Comparison of ENCODE assay signal across 8 cellular contexts in genomic region chrX:49230500-49231232, GRCh38. TPM values are rescaled to one million over a fixed set of nuclear protein-coding genes. Genes with fewer than 3 reads are reported as not detected.
DNase-seq lines count a peak whose midpoint lies in the region; ATAC-seq and TF ChIP-seq lines count a peak whose summit lies in the region.

No MANE protein-coding gene starts in this region.

- H3K36me3 Mint-ChIP-seq in Calu3 (ENCODE audit: insufficient read depth, unreplicated experiment), result peaks cover 11% of the 10 kb centered on the region
- H3K36me3 Mint-ChIP-seq in progenitor cell of endocrine pancreas (ENCODE audit: insufficient read depth), result peaks cover 1% of the 10 kb centered on the region
- no peaks in the 10 kb centered on the region for H3K36me3 Mint-ChIP-seq in type B pancreatic cell

- DNase-seq in Calu3, result peak; percentile 62
- DNase-seq in NCI-H2196 (lab: John Stamatoyannopoulos, UW; ENCODE audit: unreplicated experiment), result peak; percentile 63
- peak; percentile 30 for DNase-seq in activated T-cell treated with anti-CD3 and anti-CD28 coated beads for 4 hours
- DNase-seq in foreskin melanocyte, result peak; percentile 1
- peak; percentile 20 for DNase-seq in progenitor cell of endocrine pancreas (ENCODE audit: low spot score, unreplicated experiment)
- no peak for DNase-seq in type B pancreatic cell (ENCODE audit: extremely low spot score, unreplicated experiment)
- DNase-seq in glomerular visceral epithelial cell (ENCODE audit: extremely low spot score), result no peak

- CTCF ChIA-PET in Calu3 (lab: Charles Lee), result no interaction called here

- no TSS peak for BruUV-seq in Calu3 (replicated peaks; lab: Mats Ljungman, UMichigan)

- H3K27me3 Mint-ChIP-seq in Calu3 (ENCODE audit: unreplicated experiment) (peaks cover 14% of the 10 kb centered on the region), progenitor cell of endocrine pancreas (peaks cover 5% of the 10 kb centered on the region), type B pancreatic cell (peaks cover 9% of the 10 kb centered on the region)

- no peak for TF ChIP-seq CTCF in Calu3 (IDR thresholded peaks at IDR 0.05; ENCODE audit: unreplicated experiment)
- TF ChIP-seq CTCF in progenitor cell of endocrine pancreas (IDR thresholded peaks at IDR 0.05; ENCODE audit: unreplicated experiment), result peak; percentile 21
- peak; percentile 20 for TF ChIP-seq CTCF in type B pancreatic cell (conservative IDR thresholded peaks at IDR 0.05)

- peak overlapping the region; percentile 58 for H3K4me3 Mint-ChIP-seq in Calu3 (ENCODE audit: low read depth, unreplicated experiment)
- H3K4me3 Mint-ChIP-seq in progenitor cell of endocrine pancreas (ENCODE audit: low read depth), result peak overlapping the region; percentile 69
- peak overlapping the region; percentile 75 for H3K4me3 Mint-ChIP-seq in type B pancreatic cell

- H3K9me3 Mint-ChIP-seq in Calu3 (ENCODE audit: low read depth, unreplicated experiment), result no peaks in the 10 kb centered on the region
- peaks cover 10% of the 10 kb centered on the region for H3K9me3 Mint-ChIP-seq in progenitor cell of endocrine pancreas (ENCODE audit: low read depth)
- H3K9me3 Mint-ChIP-seq in type B pancreatic cell, result peaks cover 11% of the 10 kb centered on the region

- intact Hi-C loops in Calu3 (cut with micrococcal nuclease; ENCODE audit: unreplicated experiment), result no loop called here

- H3K27ac Mint-ChIP-seq in Calu3 (ENCODE audit: unreplicated experiment), result no peak overlapping the region
- no peak overlapping the region for H3K27ac Mint-ChIP-seq in progenitor cell of endocrine pancreas
- H3K27ac Mint-ChIP-seq in type B pancreatic cell, result no peak overlapping the region

- H3K4me1 Mint-ChIP-seq in Calu3 (ENCODE audit: low read depth, unreplicated experiment) (no peaks in the 10 kb centered on the region), progenitor cell of endocrine pancreas (ENCODE audit: low read depth) (peaks cover 2% of the 10 kb centered on the region), type B pancreatic cell (ENCODE audit: unreplicated experiment) (peaks cover 5% of the 10 kb centered on the region)

- peak; percentile 50 for ATAC-seq in GM21529 (IDR thresholded peaks at IDR 0.05; ENCODE audit: unreplicated experiment)

RNA-seq across cellular contexts. Expression of gene CACNA1F, which starts 2.5 kb away (rescaled TPM):
- total RNA-seq in Calu3 (2022) (not detected in 2 replicates), progenitor cell of endocrine pancreas (0.19 and 0.64 TPM in 2 replicates), type B pancreatic cell (ENCODE audit: low replicate concordance) (0.17 and 0.48 TPM in 2 replicates)

RNA-seq across cellular contexts. Expression of gene CCDC22, which starts 4.6 kb away (rescaled TPM):
- total RNA-seq in Calu3 (2022) (16.8 and 17.0 TPM in 2 replicates), progenitor cell of endocrine pancreas (16.0 and 17.7 TPM in 2 replicates), type B pancreatic cell (ENCODE audit: low replicate concordance) (13.0 and 16.6 TPM in 2 replicates)

RNA-seq across cellular contexts. Expression of gene SYP, which starts 30.7 kb away (rescaled TPM):
- total RNA-seq in Calu3 (2022), result 1.9 and 2.7 TPM in 2 replicates
- 10.1 and 11.4 TPM in 2 replicates for total RNA-seq in progenitor cell of endocrine pancreas
- total RNA-seq in type B pancreatic cell (ENCODE audit: low replicate concordance), result 13.6 and 14.8 TPM in 2 replicates

RNA-seq across cellular contexts. Expression of gene FOXP3, which starts 33.8 kb away (rescaled TPM):
- total RNA-seq in Calu3 (2022), result 0.26 TPM in 1 of 2 replicates, not detected in the other
- 0.24 and 0.33 TPM in 2 replicates for total RNA-seq in progenitor cell of endocrine pancreas
- total RNA-seq in type B pancreatic cell (ENCODE audit: low replicate concordance), result 0.24 and 0.58 TPM in 2 replicates

RNA-seq across cellular contexts. Expression of gene PPP1R3F, which starts 38.9 kb away (rescaled TPM):
- total RNA-seq in Calu3 (2022) (14.7 and 18.8 TPM in 2 replicates), progenitor cell of endocrine pancreas (9.4 and 10.2 TPM in 2 replicates), type B pancreatic cell (ENCODE audit: low replicate concordance) (5.7 and 8.0 TPM in 2 replicates)

Comparison
In these comparisons a context has a peak if more than half of its experiments do, and no peak if none do; other contexts are left out.
1. DNase-seq: peak in Calu3 (single experiment), NCI-H2196 (single experiment), activated T-cell treated with anti-CD3 and anti-CD28 coated beads for 4 hours (single experiment), foreskin melanocyte (single experiment) and progenitor cell of endocrine pancreas (single experiment); none in type B pancreatic cell (single experiment) and glomerular visceral epithelial cell (single experiment).
2. Peak in every context shown above with its lines, with median percentiles within 50 percentile points of each other: H3K4me3 Mint-ChIP-seq.